Comparison of ENCODE assay signal across 1 cellular context in the genomic region with DNA sequence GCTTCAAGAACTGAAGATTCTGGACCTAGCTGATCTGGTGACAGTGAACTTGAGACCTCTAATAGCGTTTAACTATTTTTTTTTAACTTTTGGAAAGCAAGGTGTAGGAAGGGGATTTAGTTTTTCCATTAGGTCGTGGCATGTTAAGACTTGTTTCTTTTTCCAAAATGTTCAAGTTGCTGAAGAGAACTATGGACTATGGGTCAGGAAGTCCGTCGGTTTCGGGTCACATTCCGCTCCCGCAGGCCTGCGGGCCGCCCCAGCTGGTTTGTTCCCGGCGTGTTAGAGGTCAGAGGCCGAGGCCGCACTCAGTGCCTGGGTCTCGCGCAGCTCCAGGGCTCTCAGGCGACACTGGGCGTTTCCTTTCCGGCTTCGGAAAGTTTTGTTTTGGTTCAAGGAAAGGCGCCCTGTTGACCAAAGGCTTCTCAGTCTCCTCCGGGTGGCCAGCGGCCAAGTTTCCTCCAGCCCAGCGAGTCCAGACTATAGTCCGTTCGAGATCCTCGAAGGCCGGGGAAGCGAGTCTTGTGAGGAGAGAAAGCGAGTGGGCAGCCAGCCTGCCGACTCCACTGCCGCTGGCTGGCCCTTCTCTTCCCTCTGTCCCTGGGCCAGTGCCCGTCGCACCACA.
TF ChIP-seq lines count a peak whose summit lies in the region.

No MANE protein-coding gene starts in this region.

TF ChIP-seq in HepG2, 621 proteins besides CTCF, POLR2A, EP300 and RAD21 (continued from another document and continues in another):
- TF ChIP-seq, protein P1, sequence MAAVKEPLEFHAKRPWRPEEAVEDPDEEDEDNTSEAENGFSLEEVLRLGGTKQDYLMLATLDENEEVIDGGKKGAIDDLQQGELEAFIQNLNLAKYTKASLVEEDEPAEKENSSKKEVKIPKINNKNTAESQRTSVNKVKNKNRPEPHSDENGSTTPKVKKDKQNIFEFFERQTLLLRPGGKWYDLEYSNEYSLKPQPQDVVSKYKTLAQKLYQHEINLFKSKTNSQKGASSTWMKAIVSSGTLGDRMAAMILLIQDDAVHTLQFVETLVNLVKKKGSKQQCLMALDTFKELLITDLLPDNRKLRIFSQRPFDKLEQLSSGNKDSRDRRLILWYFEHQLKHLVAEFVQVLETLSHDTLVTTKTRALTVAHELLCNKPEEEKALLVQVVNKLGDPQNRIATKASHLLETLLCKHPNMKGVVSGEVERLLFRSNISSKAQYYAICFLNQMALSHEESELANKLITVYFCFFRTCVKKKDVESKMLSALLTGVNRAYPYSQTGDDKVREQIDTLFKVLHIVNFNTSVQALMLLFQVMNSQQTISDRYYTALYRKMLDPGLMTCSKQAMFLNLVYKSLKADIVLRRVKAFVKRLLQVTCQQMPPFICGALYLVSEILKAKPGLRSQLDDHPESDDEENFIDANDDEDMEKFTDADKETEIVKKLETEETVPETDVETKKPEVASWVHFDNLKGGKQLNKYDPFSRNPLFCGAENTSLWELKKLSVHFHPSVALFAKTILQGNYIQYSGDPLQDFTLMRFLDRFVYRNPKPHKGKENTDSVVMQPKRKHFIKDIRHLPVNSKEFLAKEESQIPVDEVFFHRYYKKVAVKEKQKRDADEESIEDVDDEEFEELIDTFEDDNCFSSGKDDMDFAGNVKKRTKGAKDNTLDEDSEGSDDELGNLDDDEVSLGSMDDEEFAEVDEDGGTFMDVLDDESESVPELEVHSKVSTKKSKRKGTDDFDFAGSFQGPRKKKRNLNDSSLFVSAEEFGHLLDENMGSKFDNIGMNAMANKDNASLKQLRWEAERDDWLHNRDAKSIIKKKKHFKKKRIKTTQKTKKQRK (IDR thresholded peaks at IDR 0.05; ENCODE audit: low read length): no peak
- TF ChIP-seq AKAP8 (CRISPR knock-in tag; IDR thresholded peaks at IDR 0.05) (no peak), ONECUT2 (CRISPR knock-in tag; IDR thresholded peaks at IDR 0.05) (no peak), ZHX2 (IDR thresholded peaks at IDR 0.05; ENCODE audit: low read depth) (no peak), ZHX2 (CRISPR knock-in tag; IDR thresholded peaks at IDR 0.05; ENCODE audit: borderline replicate concordance) (0 out of 2 replicates have a peak, but pooled peaks have one; percentile 48), ZNF691 (CRISPR knock-in tag; IDR thresholded peaks at IDR 0.05; ENCODE audit: borderline replicate concordance, low read depth) (no peak), ZNF839 (CRISPR knock-in tag; IDR thresholded peaks at IDR 0.05; ENCODE audit: borderline replicate concordance) (no peak), ZBTB1 (CRISPR knock-in tag; IDR thresholded peaks at IDR 0.05; ENCODE audit: borderline replicate concordance) (no peak), PTBP1 (IDR thresholded peaks at IDR 0.05; ENCODE audit: low read depth, low read length, poor library complexity, severe bottlenecking) (no peak), ZNF724P (CRISPR knock-in tag; IDR thresholded peaks at IDR 0.05; ENCODE audit: borderline replicate concordance) (no peak), ZNF597 (CRISPR knock-in tag; IDR thresholded peaks at IDR 0.05) (no peak), MYPOP (CRISPR knock-in tag; IDR thresholded peaks at IDR 0.05) (no peak), NCOR1 (IDR thresholded peaks at IDR 0.05; ENCODE audit: borderline replicate concordance, low read length) (peak; percentile 94), ARID2 (CRISPR knock-in tag; IDR thresholded peaks at IDR 0.05; ENCODE audit: borderline replicate concordance) (0 out of 2 replicates have a peak, but pooled peaks have one; percentile 2), GTF3A (CRISPR knock-in tag; conservative IDR thresholded peaks at IDR 0.05) (no peak), ZMAT5 (CRISPR knock-in tag; IDR thresholded peaks at IDR 0.05; ENCODE audit: borderline replicate concordance, low read depth) (no peak), JARID2 (CRISPR knock-in tag; IDR thresholded peaks at IDR 0.05; ENCODE audit: insufficient replicate concordance) (no peak), ZNF619 (CRISPR knock-in tag; IDR thresholded peaks at IDR 0.05) (0 out of 2 replicates have a peak, but pooled peaks have one; percentile 4), NFE2L1 (CRISPR knock-in tag; IDR thresholded peaks at IDR 0.05; ENCODE audit: borderline replicate concordance) (no peak), ZNF362 (CRISPR knock-in tag; IDR thresholded peaks at IDR 0.05; ENCODE audit: borderline replicate concordance) (0 out of 2 replicates have a peak, but pooled peaks have one; percentile 14), SMAD9 (CRISPR knock-in tag; IDR thresholded peaks at IDR 0.05) (no peak), KLF15 (CRISPR knock-in tag; IDR thresholded peaks at IDR 0.05; ENCODE audit: borderline replicate concordance) (peak; percentile 56; the same call in 1 of the 2 replicates), ZNF501 (CRISPR knock-in tag; IDR thresholded peaks at IDR 0.05) (peak; percentile 95), CEBPB (IDR thresholded peaks at IDR 0.05; ENCODE audit: borderline replicate concordance, low read depth, low read length) (no peak), ATF7 (IDR thresholded peaks at IDR 0.05) (no peak), ATF7 (CRISPR knock-in tag; IDR thresholded peaks at IDR 0.05) (no peak), TCF7L2 (IDR thresholded peaks at IDR 0.05; ENCODE audit: low read depth, low read length) (no peak), ZFP82 (CRISPR knock-in tag; IDR thresholded peaks at IDR 0.05; ENCODE audit: borderline replicate concordance) (peak; percentile 8; the same call in 1 of the 2 replicates), GATAD1 (CRISPR knock-in tag; IDR thresholded peaks at IDR 0.05) (0 out of 2 replicates have a peak, but pooled peaks have one; percentile 11), ZFP37 (CRISPR knock-in tag; IDR thresholded peaks at IDR 0.05; ENCODE audit: borderline replicate concordance) (0 out of 2 replicates have a peak, but pooled peaks have one; percentile 49)
- TF ChIP-seq, protein P2, sequence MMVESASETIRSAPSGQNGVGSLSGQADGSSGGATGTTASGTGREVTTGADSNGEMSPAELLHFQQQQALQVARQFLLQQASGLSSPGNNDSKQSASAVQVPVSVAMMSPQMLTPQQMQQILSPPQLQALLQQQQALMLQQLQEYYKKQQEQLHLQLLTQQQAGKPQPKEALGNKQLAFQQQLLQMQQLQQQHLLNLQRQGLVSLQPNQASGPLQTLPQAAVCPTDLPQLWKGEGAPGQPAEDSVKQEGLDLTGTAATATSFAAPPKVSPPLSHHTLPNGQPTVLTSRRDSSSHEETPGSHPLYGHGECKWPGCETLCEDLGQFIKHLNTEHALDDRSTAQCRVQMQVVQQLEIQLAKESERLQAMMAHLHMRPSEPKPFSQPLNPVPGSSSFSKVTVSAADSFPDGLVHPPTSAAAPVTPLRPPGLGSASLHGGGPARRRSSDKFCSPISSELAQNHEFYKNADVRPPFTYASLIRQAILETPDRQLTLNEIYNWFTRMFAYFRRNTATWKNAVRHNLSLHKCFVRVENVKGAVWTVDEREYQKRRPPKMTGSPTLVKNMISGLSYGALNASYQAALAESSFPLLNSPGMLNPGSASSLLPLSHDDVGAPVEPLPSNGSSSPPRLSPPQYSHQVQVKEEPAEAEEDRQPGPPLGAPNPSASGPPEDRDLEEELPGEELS (CRISPR knock-in tag; IDR thresholded peaks at IDR 0.05): no peak
- TF ChIP-seq, protein P3, sequence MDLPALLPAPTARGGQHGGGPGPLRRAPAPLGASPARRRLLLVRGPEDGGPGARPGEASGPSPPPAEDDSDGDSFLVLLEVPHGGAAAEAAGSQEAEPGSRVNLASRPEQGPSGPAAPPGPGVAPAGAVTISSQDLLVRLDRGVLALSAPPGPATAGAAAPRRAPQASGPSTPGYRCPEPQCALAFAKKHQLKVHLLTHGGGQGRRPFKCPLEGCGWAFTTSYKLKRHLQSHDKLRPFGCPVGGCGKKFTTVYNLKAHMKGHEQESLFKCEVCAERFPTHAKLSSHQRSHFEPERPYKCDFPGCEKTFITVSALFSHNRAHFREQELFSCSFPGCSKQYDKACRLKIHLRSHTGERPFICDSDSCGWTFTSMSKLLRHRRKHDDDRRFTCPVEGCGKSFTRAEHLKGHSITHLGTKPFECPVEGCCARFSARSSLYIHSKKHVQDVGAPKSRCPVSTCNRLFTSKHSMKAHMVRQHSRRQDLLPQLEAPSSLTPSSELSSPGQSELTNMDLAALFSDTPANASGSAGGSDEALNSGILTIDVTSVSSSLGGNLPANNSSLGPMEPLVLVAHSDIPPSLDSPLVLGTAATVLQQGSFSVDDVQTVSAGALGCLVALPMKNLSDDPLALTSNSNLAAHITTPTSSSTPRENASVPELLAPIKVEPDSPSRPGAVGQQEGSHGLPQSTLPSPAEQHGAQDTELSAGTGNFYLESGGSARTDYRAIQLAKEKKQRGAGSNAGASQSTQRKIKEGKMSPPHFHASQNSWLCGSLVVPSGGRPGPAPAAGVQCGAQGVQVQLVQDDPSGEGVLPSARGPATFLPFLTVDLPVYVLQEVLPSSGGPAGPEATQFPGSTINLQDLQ (CRISPR knock-in tag; IDR thresholded peaks at IDR 0.05): no peak
- TF ChIP-seq, protein P4, sequence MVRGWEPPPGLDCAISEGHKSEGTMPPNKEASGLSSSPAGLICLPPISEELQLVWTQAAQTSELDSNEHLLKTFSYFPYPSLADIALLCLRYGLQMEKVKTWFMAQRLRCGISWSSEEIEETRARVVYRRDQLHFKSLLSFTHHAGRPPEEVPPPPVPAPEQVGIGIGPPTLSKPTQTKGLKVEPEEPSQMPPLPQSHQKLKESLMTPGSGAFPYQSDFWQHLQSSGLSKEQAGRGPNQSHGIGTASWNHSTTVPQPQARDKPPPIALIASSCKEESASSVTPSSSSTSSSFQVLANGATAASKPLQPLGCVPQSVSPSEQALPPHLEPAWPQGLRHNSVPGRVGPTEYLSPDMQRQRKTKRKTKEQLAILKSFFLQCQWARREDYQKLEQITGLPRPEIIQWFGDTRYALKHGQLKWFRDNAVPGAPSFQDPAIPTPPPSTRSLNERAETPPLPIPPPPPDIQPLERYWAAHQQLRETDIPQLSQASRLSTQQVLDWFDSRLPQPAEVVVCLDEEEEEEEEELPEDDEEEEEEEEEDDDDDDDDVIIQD (CRISPR knock-in tag; IDR thresholded peaks at IDR 0.05; ENCODE audit: low read depth): peak; percentile 50; the same call in 1 of the 2 replicates
